ENCODE assay signal across 1 cellular context in genomic region chr10:72243822-72244437, GRCh38.
TF ChIP-seq lines count a peak whose summit lies in the region.

No MANE protein-coding gene starts in this region.

TF ChIP-seq in HEK293, 187 proteins besides CTCF, POLR2A, EP300 and RAD21 (continued from another document and continues in another):
- TF ChIP-seq PRDM10 (tag by site-specific recombination; IDR thresholded peaks at IDR 0.05) (peak; percentile 73), ZNF26 (tag by site-specific recombination; IDR thresholded peaks at IDR 0.05) (no peak), ZNF155 (tag by site-specific recombination; IDR thresholded peaks at IDR 0.05) (no peak), KLF1 (tag by site-specific recombination; IDR thresholded peaks at IDR 0.05) (peak; percentile 92), ZNF19 (tag by site-specific recombination; IDR thresholded peaks at IDR 0.05; ENCODE audit: low read depth) (no peak), ZNF704 (tag by site-specific recombination; IDR thresholded peaks at IDR 0.05) (no peak), ZBTB7A (tag by site-specific recombination; IDR thresholded peaks at IDR 0.05; ENCODE audit: low read depth) (0 out of 2 replicates have a peak, but pooled peaks have one; percentile 38), ZNF394 (tag by site-specific recombination; IDR thresholded peaks at IDR 0.05; ENCODE audit: borderline replicate concordance) (peak; percentile 36; the same call in 1 of the 2 replicates), ZBTB17 (tag by site-specific recombination; IDR thresholded peaks at IDR 0.05) (peak; percentile 11; the same call in 1 of the 2 replicates), ZSCAN16 (tag by site-specific recombination; IDR thresholded peaks at IDR 0.05) (0 out of 2 replicates have a peak, but pooled peaks have one; percentile 16), WT1 (tag by site-specific recombination; IDR thresholded peaks at IDR 0.05) (peak; percentile 95), ZBTB10 (tag by site-specific recombination; IDR thresholded peaks at IDR 0.05) (no peak), ZNF157 (tag by site-specific recombination; IDR thresholded peaks at IDR 0.05) (no peak), ZNF175 (tag by site-specific recombination; IDR thresholded peaks at IDR 0.05) (no peak), ZNF302 (tag by site-specific recombination; IDR thresholded peaks at IDR 0.05; ENCODE audit: low read depth) (no peak), ZNF658 (tag by site-specific recombination; IDR thresholded peaks at IDR 0.05) (no peak), PATZ1 (tag by site-specific recombination; IDR thresholded peaks at IDR 0.05) (peak; percentile 33; the same call in 1 of the 2 replicates), ZNF398 (tag by site-specific recombination; IDR thresholded peaks at IDR 0.05) (no peak), ZNF610 (tag by site-specific recombination; IDR thresholded peaks at IDR 0.05; ENCODE audit: borderline replicate concordance) (no peak), ZNF341 (tag by site-specific recombination; IDR thresholded peaks at IDR 0.05; ENCODE audit: low read depth) (no peak), OVOL3 (tag by site-specific recombination; IDR thresholded peaks at IDR 0.05) (no peak), ZNF274 (IDR thresholded peaks at IDR 0.05; ENCODE audit: low read length) (no peak), ZNF274 (tag by site-specific recombination; IDR thresholded peaks at IDR 0.05; ENCODE audit: borderline replicate concordance) (no peak), ZXDB (tag by site-specific recombination; IDR thresholded peaks at IDR 0.05) (no peak; the same call in 1 of the 2 replicates), REST (tag by site-specific recombination; IDR thresholded peaks at IDR 0.05) (no peak), ZNF837 (tag by site-specific recombination; IDR thresholded peaks at IDR 0.05) (no peak), ZNF248 (tag by site-specific recombination; IDR thresholded peaks at IDR 0.05) (no peak), ZNF433 (tag by site-specific recombination; IDR thresholded peaks at IDR 0.05; ENCODE audit: low read depth) (no peak), MYNN (tag by site-specific recombination; IDR thresholded peaks at IDR 0.05; ENCODE audit: borderline replicate concordance) (no peak), GLI4 (tag by site-specific recombination; IDR thresholded peaks at IDR 0.05) (no peak), ZNF560 (tag by site-specific recombination; IDR thresholded peaks at IDR 0.05; ENCODE audit: borderline replicate concordance) (no peak), PRDM6 (tag by site-specific recombination; IDR thresholded peaks at IDR 0.05) (peak; percentile 94), ZNF677 (tag by site-specific recombination; IDR thresholded peaks at IDR 0.05) (no peak), PRDM4 (tag by site-specific recombination; IDR thresholded peaks at IDR 0.05) (peak; percentile 36; the same call in 1 of the 2 replicates)
